Comparison of ENCODE assay signal across 1 cellular context in the genomic region with DNA sequence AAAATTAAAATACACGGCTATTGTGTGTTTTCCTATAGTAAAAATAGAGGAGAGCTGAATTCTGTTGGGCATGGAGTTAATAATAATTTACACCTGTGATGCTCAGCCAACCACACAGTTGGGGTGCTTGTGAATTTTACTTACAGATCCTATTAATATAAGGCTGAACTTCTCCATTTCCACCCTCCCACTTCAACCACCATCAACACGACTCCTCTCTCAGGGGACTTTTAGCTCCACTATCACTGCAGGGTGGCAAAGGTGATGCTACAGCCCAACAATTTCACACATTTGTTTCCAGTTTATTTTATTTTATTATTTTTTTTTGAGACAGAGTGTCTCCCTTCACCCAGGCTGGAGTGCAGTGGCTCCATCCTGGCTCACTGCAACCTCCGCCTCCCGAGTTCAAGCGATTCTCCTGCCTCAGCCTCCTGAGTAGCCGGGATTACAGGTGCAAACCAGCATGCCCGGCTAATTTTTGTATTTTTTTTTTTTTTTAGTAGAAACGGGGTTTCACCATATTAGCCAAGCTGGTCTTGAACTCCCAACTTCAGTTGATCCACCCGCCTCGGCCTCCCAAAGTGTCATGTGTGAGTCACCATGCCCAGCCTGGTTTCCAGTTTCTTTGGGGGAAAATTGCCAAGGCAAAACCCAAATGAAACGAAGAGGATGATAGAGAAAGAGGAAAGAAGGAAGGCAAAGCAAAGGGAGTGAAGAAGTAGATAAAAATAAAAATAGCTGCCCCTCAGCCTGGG.
TF ChIP-seq lines count a peak whose summit lies in the region.

No MANE protein-coding gene starts in this region.

TF ChIP-seq in HCT116, 20 proteins besides CTCF, POLR2A, EP300 and RAD21:
- TF ChIP-seq TCF7L2 (IDR thresholded peaks at IDR 0.05; ENCODE audit: borderline replicate concordance, extremely low read depth, insufficient read depth, insufficient read length) (no peak), FOSL1 (IDR thresholded peaks at IDR 0.05; ENCODE audit: low read depth) (peak; percentile 54; the same call in 1 of the 2 replicates), JUND (IDR thresholded peaks at IDR 0.05) (0 out of 2 replicates have a peak, but pooled peaks have one; percentile 31)
